In genomic region chr1:39036678-39037077, GRCh38 we compare ENCODE assay signal across 16 cellular contexts. TPM values are rescaled to one million over a fixed set of nuclear protein-coding genes. Genes with fewer than 3 reads are reported as not detected.
DNase-seq lines count a peak whose midpoint lies in the region; ATAC-seq lines count a peak whose summit lies in the region.
"Had no signal": no experiment of that assay in that cellular context is flagged by ENCODE, and none has a peak within 500 bp of the region (broad histone marks: within the 10 kb centered on the region; RNA-seq: fewer than 3 reads in every experiment).

No MANE protein-coding gene starts in this region.

- no peaks in the 10 kb centered on the region for H3K9me3 Mint-ChIP-seq in activated T-cell treated with anti-CD3 and anti-CD28 coated beads, Interleukin-2, amount 50 U/mL, for 24 hours
- H3K9me3 Mint-ChIP-seq in activated T-cell treated with anti-CD3 and anti-CD28 coated beads, Interleukin-2, amount 50 U/mL, for 72 hours, result no peaks in the 10 kb centered on the region
- H3K9me3 Mint-ChIP-seq: CD4-positive, alpha-beta memory T cell; HFFc6 had no signal

- no peak for DNase-seq in activated T-cell treated with anti-CD3 and anti-CD28 coated beads, Interleukin-2, amount 50 U/mL, for 24 hours
- DNase-seq in activated T-cell treated with anti-CD3 and anti-CD28 coated beads, Interleukin-2, amount 50 U/mL, for 72 hours, result no peak
- peak; percentile 7 for DNase-seq in Karpas-422
- DNase-seq in mesenteric fat pad (ENCODE audit: low spot score), result peak; percentile 8
- no peak for DNase-seq in GDM1 (lab: John Stamatoyannopoulos, UW)
- no peak for DNase-seq in NOMO-1 treated with DMSO at 0.1 percent for 48 hours (lab: John Stamatoyannopoulos, UW; ENCODE audit: unreplicated experiment)
- DNase-seq: C1 segment of cervical spinal cord; Calu3; CD4-positive, alpha-beta memory T cell; COR-L47; DMS153; DND-41; GM23248; HFFc6 had no signal

- H3K9ac ChIP-seq in Karpas-422 (ENCODE audit: low read length), result no peak overlapping the region
- H3K9ac ChIP-seq: GM23248 had no signal

- peaks cover 10% of the 10 kb centered on the region; the same call in 1 of the 2 replicates for H3K79me2 ChIP-seq in Karpas-422 (ENCODE audit: low read length)

- H3K9me3 ChIP-seq in Karpas-422 (ENCODE audit: low read length), result no peaks in the 10 kb centered on the region
- H3K9me3 ChIP-seq: HAP-1 had no signal

- H3K27me3 Mint-ChIP-seq in activated T-cell treated with anti-CD3 and anti-CD28 coated beads, Interleukin-2, amount 50 U/mL, for 24 hours, result no peaks in the 10 kb centered on the region
- H3K27me3 Mint-ChIP-seq in activated T-cell treated with anti-CD3 and anti-CD28 coated beads, Interleukin-2, amount 50 U/mL, for 72 hours (ENCODE audit: low read depth), result no peaks in the 10 kb centered on the region
- H3K27me3 Mint-ChIP-seq: CD4-positive, alpha-beta memory T cell had no signal

- no peaks in the 10 kb centered on the region for H3K27me3 ChIP-seq in Karpas-422 (ENCODE audit: low read length)

- peaks cover 18% of the 10 kb centered on the region; the same call in 1 of the 2 replicates for H3K36me3 ChIP-seq in Karpas-422 (ENCODE audit: insufficient read depth, low read length)

- no peak overlapping the region for H3K4me2 ChIP-seq in Karpas-422 (ENCODE audit: low read depth, low read length, poor library complexity, severe bottlenecking)

- H4K20me1 ChIP-seq in Karpas-422 (ENCODE audit: insufficient read depth, low read depth, low read length), result 0 out of 2 replicates have a peak, but pooled peaks cover 3% of the 10 kb centered on the region

- peaks cover 86% of the 10 kb centered on the region for H3K36me3 Mint-ChIP-seq in activated T-cell treated with anti-CD3 and anti-CD28 coated beads, Interleukin-2, amount 50 U/mL, for 24 hours (ENCODE audit: low read depth)
- peaks cover 12 to 26% of the 10 kb centered on the region in 2 donors for H3K36me3 Mint-ChIP-seq in activated T-cell treated with anti-CD3 and anti-CD28 coated beads, Interleukin-2, amount 50 U/mL, for 72 hours (ENCODE audit: insufficient read depth in 2 of 2)

- H3K4me1 ChIP-seq in Karpas-422 (ENCODE audit: low read length), result no peaks in the 10 kb centered on the region
- H3K4me1 ChIP-seq: HAP-1 had no signal

- H3K4me3 Mint-ChIP-seq in activated T-cell treated with anti-CD3 and anti-CD28 coated beads, Interleukin-2, amount 50 U/mL, for 24 hours, result no peak overlapping the region
- H3K4me3 Mint-ChIP-seq in activated T-cell treated with anti-CD3 and anti-CD28 coated beads, Interleukin-2, amount 50 U/mL, for 72 hours, result no peak overlapping the region
- H3K4me3 Mint-ChIP-seq: CD4-positive, alpha-beta memory T cell; HFFc6 had no signal

- peaks cover 40% of the 10 kb centered on the region for H3K4me1 Mint-ChIP-seq in activated T-cell treated with anti-CD3 and anti-CD28 coated beads, Interleukin-2, amount 50 U/mL, for 24 hours (ENCODE audit: low read depth)
- H3K4me1 Mint-ChIP-seq in activated T-cell treated with anti-CD3 and anti-CD28 coated beads, Interleukin-2, amount 50 U/mL, for 72 hours (ENCODE audit: low read depth), result peaks cover 41% of the 10 kb centered on the region

- H3K4me3 ChIP-seq in Karpas-422 (ENCODE audit: low read length), result no peak overlapping the region
- H3K4me3 ChIP-seq: GM12878, GM23248, HAP-1 had no signal

- H3K27ac ChIP-seq in Karpas-422 (ENCODE audit: low read length), result no peak overlapping the region
- H3K27ac ChIP-seq: GM23248 had no signal

- no peaks in the 10 kb centered on the region for H3K9me2 ChIP-seq in Karpas-422 (replicated peaks; ENCODE audit: insufficient read depth, low read length)

- H3K27ac Mint-ChIP-seq in activated T-cell treated with anti-CD3 and anti-CD28 coated beads, Interleukin-2, amount 50 U/mL, for 24 hours, result peak overlapping the region; percentile 29
- H3K27ac Mint-ChIP-seq in activated T-cell treated with anti-CD3 and anti-CD28 coated beads, Interleukin-2, amount 50 U/mL, for 72 hours, result no peak overlapping the region
- H3K27ac Mint-ChIP-seq: HFFc6 had no signal

- H2AFZ ChIP-seq in Karpas-422 (ENCODE audit: low read length), result no peak overlapping the region
- H2AFZ ChIP-seq: GM23248 had no signal

- no peak for ATAC-seq in activated T-cell treated with anti-CD3 and anti-CD28 coated beads, Interleukin-2, amount 50 U/mL, for 72 hours (replicated peaks in 1 of 2)
- ATAC-seq: GM12878 had no signal

RNA-seq across cellular contexts. Expression of gene NDUFS5, which starts 10.5 kb away (rescaled TPM):
- 10 to 100 TPM; 88.7 to 89.1 TPM for total RNA-seq in activated T-cell treated with anti-CD3 and anti-CD28 coated beads, Interleukin-2, amount 50 U/mL, for 72 hours
- 259 and 372 TPM in 2 replicates for total RNA-seq in Karpas-422 (2014; rRNA removed; shearing (Covaris generic); ENCODE audit: low replicate concordance)
- total RNA-seq in mesenteric fat pad, result 233 TPM

RNA-seq across cellular contexts. Expression of gene AKIRIN1, which starts 45.6 kb away (rescaled TPM):
- total RNA-seq in activated T-cell treated with anti-CD3 and anti-CD28 coated beads, Interleukin-2, amount 50 U/mL, for 72 hours, result 10 to 100 TPM; 73.9 to 74.6 TPM
- total RNA-seq in Karpas-422 (2014; rRNA removed; shearing (Covaris generic); ENCODE audit: low replicate concordance), result 81.3 and 131 TPM in 2 replicates
- total RNA-seq in mesenteric fat pad, result 62.9 TPM

Comparison
In these comparisons a context has a peak if more than half of its experiments do, and no peak if none do; other contexts are left out.
1. DNase-seq: peak in Karpas-422 (single experiment) and mesenteric fat pad (single experiment); none in activated T-cell treated with anti-CD3 and anti-CD28 coated beads, Interleukin-2, amount 50 U/mL, for 24 hours (single experiment), activated T-cell treated with anti-CD3 and anti-CD28 coated beads, Interleukin-2, amount 50 U/mL, for 72 hours (0 of 2), GDM1 (single experiment) and NOMO-1 treated with DMSO at 0.1 percent for 48 hours (single experiment).